In the genomic region with DNA sequence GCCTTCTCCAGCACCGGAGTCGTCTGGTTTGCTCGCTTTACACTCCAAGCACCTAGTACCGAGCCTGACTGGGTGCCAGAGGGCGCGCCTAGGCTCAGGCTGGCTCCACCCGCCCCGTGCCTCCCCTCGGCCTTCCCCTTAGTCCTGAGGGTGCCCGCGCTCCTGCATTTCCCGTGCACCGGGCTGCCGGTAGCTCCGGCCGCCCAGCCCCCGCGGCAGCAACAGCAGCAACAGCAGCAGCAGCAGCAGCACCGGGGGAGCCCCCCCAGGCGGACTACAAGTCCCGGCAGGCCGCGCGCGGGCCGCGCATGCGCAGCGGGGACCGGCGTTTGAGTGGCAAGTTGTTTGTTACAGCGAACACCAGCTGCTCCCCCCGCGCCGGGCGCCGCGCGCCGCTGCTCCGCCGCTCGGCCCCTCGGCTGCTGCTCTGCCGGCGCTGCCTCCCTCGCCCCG, we compare ENCODE assay signal across 8 cellular contexts.
DNase-seq lines count a peak whose midpoint lies in the region; ATAC-seq, FAIRE-seq and TF ChIP-seq lines count a peak whose summit lies in the region.
"Not testable (repeated sequence)": the region's sequence is repeated elsewhere in the genome, so short reads cannot be mapped to it uniquely, and the experiment has no call there.

No MANE protein-coding gene starts in this region.

- not testable (repeated sequence) for FAIRE-seq in H1 (lab: Jason Lieb, UNC)

- not testable (repeated sequence) for H3K4me2 ChIP-seq in H1 (ENCODE audit: insufficient read depth in 1 of 2, low read depth in 2 of 2, low read length in 2 of 2)

- WGBS in H1 (ENCODE audit: extremely low coverage in 1 of 2, insufficient coverage in 1 of 2, insufficient read length in 1 of 2, insufficient replicate concordance in 2 of 2, low coverage in 1 of 2, low lambda C conversion rate in 2 of 2, missing lambda C conversion rate in 1 of 2), 2 experiments: 1% methylated on average over 13 of the region's 48 CpGs; no CpG with 5 or more reads in 1 of the 2 experiments

- ATAC-seq in GM19455 (IDR thresholded peaks at IDR 0.05; ENCODE audit: unreplicated experiment) (peak; percentile 87), HG03066 (IDR thresholded peaks at IDR 0.05; ENCODE audit: low read depth, unreplicated experiment) (peak; percentile 88), RWPE2 (ENCODE audit: low read depth) (peak; percentile 85)
- ATAC-seq in activated T-cell treated with anti-CD3 and anti-CD28 coated beads, Interleukin-2, amount 50 U/mL, for 4 hours: peak; percentile 93 to 95

- not testable (repeated sequence) for H2AFZ ChIP-seq in H1 (ENCODE audit: low read length)

- H2AK5ac ChIP-seq in H1 (ENCODE audit: low read depth, low read length): not testable (repeated sequence)

- not testable (repeated sequence) for H3K36me3 Mint-ChIP-seq in activated T-cell treated with anti-CD3 and anti-CD28 coated beads, Interleukin-2, amount 50 U/mL, for 4 hours (ENCODE audit: insufficient read depth)

- not testable (repeated sequence) for DNase-seq in AG04449 (ENCODE audit: low read depth, low spot score)
- DNase-seq in RWPE2 (ENCODE audit: low spot score): peak; percentile 83
- peak; percentile 69 for DNase-seq in activated T-cell treated with anti-CD3 and anti-CD28 coated beads, Interleukin-2, amount 50 U/mL, for 4 hours
- DNase-seq in H1 (ENCODE audit: low read depth in 1 of 2, low spot score in 2 of 2): peak in 1 of 2 experiments; percentile 88
- peak; percentile 59 for DNase-seq in medulla oblongata (ENCODE audit: extremely low spot score)
- peak; percentile 75 to 84 for DNase-seq in stimulated activated CD4-positive, alpha-beta T cell treated with anti-CD3 and anti-CD28 coated beads, Interleukin-2, amount 100 ng/mL, for 24 hours

- TF ChIP-seq EP300 in H1 (IDR thresholded peaks at IDR 0.05; ENCODE audit: borderline replicate concordance in 1 of 2, low read depth in 2 of 2, low read length in 2 of 2): not testable (repeated sequence)

- peak overlapping the region; percentile 75 for H3K4me3 Mint-ChIP-seq in activated T-cell treated with anti-CD3 and anti-CD28 coated beads, Interleukin-2, amount 50 U/mL, for 4 hours

- CTCF ChIA-PET in AG04449 (lab: Yijun Ruan, JAX); H1 (lab: Charles Lee; ENCODE audit: partially characterized antibody): not testable (repeated sequence)

- POLR2A ChIA-PET in AG04449 (lab: Yijun Ruan, JAX); H1 (lab: Charles Lee; ENCODE audit: partially characterized antibody): not testable (repeated sequence)

- not testable (repeated sequence) for H3K14ac ChIP-seq in H1 (ENCODE audit: insufficient read length)

- H3K27me3 Mint-ChIP-seq in activated T-cell treated with anti-CD3 and anti-CD28 coated beads, Interleukin-2, amount 50 U/mL, for 4 hours (ENCODE audit: low read depth): not testable (repeated sequence)

- H3K23me2 ChIP-seq in H1 (ENCODE audit: low read depth, low read length): not testable (repeated sequence)

- not testable (repeated sequence) for H3K36me3 ChIP-seq in RWPE2 (ENCODE audit: low read depth); H1 (ENCODE audit: control insufficient read depth in 2 of 4, insufficient read depth in 4 of 4, low read length in 3 of 4)

- H3K4ac ChIP-seq in H1 (replicated peaks; ENCODE audit: insufficient read length, low read depth, low read length): not testable (repeated sequence)

- not testable (repeated sequence) for TF ChIP-seq CTCF in AG04449 (IDR thresholded peaks at IDR 0.05; ENCODE audit: insufficient read depth, low read length, missing control alignments); RWPE2 (IDR thresholded peaks at IDR 0.05; ENCODE audit: poor library complexity, severe bottlenecking); H1 (IDR thresholded peaks at IDR 0.05; ENCODE audit: control extremely low read depth in 1 of 3, insufficient read depth in 1 of 3, low read depth in 1 of 3, low read length in 3 of 3)

- not testable (repeated sequence) for H3K18ac ChIP-seq in H1 (ENCODE audit: extremely low read depth, low read length)

- not testable (repeated sequence) for H3K4me1 Mint-ChIP-seq in activated T-cell treated with anti-CD3 and anti-CD28 coated beads, Interleukin-2, amount 50 U/mL, for 4 hours (ENCODE audit: low read depth)

- not testable (repeated sequence) for TF ChIP-seq POLR2A in H1 (IDR thresholded peaks at IDR 0.05; ENCODE audit: control extremely low read depth in 1 of 2, low read depth in 2 of 2, low read length in 2 of 2)

- not testable (repeated sequence) for H2BK15ac ChIP-seq in H1 (ENCODE audit: low read length)

- H3K9me3 ChIP-seq in RWPE2 (ENCODE audit: severe bottlenecking); H1 (ENCODE audit: insufficient read depth in 2 of 2, low read depth in 1 of 2, low read length in 1 of 2): not testable (repeated sequence)

- not testable (repeated sequence) for H3K9ac ChIP-seq in H1 (replicated peaks in 1 of 4; ENCODE audit: extremely low read depth in 1 of 4, low read depth in 3 of 4, low read length in 3 of 4)

- H4K5ac ChIP-seq in H1 (ENCODE audit: insufficient read length, low read depth, low read length): not testable (repeated sequence)

- H4K8ac ChIP-seq in H1 (ENCODE audit: extremely low read depth, insufficient read depth, low read length): not testable (repeated sequence)

- not testable (repeated sequence) for H2BK120ac ChIP-seq in H1 (replicated peaks; ENCODE audit: low read depth, low read length)

- H3K79me1 ChIP-seq in H1 (ENCODE audit: low read depth, low read length): not testable (repeated sequence)

- not testable (repeated sequence) for H3K4me1 ChIP-seq in RWPE2 (ENCODE audit: insufficient read depth, poor library complexity, severe bottlenecking); H1 (replicated peaks in 1 of 4; ENCODE audit: control insufficient read depth in 3 of 4, insufficient read depth in 4 of 4, low read length in 3 of 4)

- not testable (repeated sequence) for H3K27ac ChIP-seq in RWPE2 (ENCODE audit: poor library complexity, severe bottlenecking); H1 (ENCODE audit: low read depth, low read length)

- not testable (repeated sequence) for H3K23ac ChIP-seq in H1 (ENCODE audit: insufficient read length)

- not testable (repeated sequence) for H3K56ac ChIP-seq in H1 (replicated peaks; ENCODE audit: insufficient read length, low read depth, low read length)

- not testable (repeated sequence) for H3K27me3 ChIP-seq in RWPE2 (ENCODE audit: insufficient read depth, poor library complexity, severe bottlenecking); H1 (replicated peaks in 1 of 4; ENCODE audit: control insufficient read depth in 3 of 4, extremely low read depth in 1 of 4, insufficient read depth in 3 of 4, low read length in 3 of 4)

- H3K4me3 ChIP-seq in AG04449 (ENCODE audit: low read depth, low read length) (peak overlapping the region; percentile 46), RWPE2 (ENCODE audit: severe bottlenecking) (peak overlapping the region; percentile 45), H1 (ENCODE audit: extremely low read depth in 1 of 4, insufficient read depth in 2 of 4, low read depth in 3 of 4, low read length in 4 of 4) (peak overlapping the region in 1 of 4 experiments; percentile 47; a peak in 5 of 8 replicates)

- not testable (repeated sequence) for H2BK20ac ChIP-seq in H1 (ENCODE audit: low read length)

- not testable (repeated sequence) for H4K91ac ChIP-seq in H1 (replicated peaks; ENCODE audit: insufficient read length, low read length)

- H2BK5ac ChIP-seq in H1 (ENCODE audit: low read depth, low read length): not testable (repeated sequence)

- not testable (repeated sequence) for H2BK12ac ChIP-seq in H1 (ENCODE audit: low read depth, low read length)

- not testable (repeated sequence) for H4K20me1 ChIP-seq in H1 (replicated peaks in 1 of 2; ENCODE audit: control insufficient read depth in 1 of 2, insufficient read depth in 2 of 2, low read length in 2 of 2)

- not testable (repeated sequence) for TF ChIP-seq RAD21 in H1 (IDR thresholded peaks at IDR 0.05 in 1 of 2, conservative IDR thresholded peaks at IDR 0.05 in 1 of 2; ENCODE audit: low read depth in 2 of 2, low read length in 2 of 2)

- not testable (repeated sequence) for H3K9me3 Mint-ChIP-seq in activated T-cell treated with anti-CD3 and anti-CD28 coated beads, Interleukin-2, amount 50 U/mL, for 4 hours

- H3K79me2 ChIP-seq in H1 (ENCODE audit: control insufficient read depth in 1 of 2, insufficient read depth in 2 of 2, low read length in 2 of 2): not testable (repeated sequence)

TF ChIP-seq in H1, 55 proteins besides CTCF, POLR2A, EP300 and RAD21:
- TF ChIP-seq NRF1 (IDR thresholded peaks at IDR 0.05; ENCODE audit: low read depth, low read length) (peak; percentile 53), SIX5 (IDR thresholded peaks at IDR 0.05; ENCODE audit: low read depth, low read length) (peak; percentile 14; the same call in 1 of the 2 replicates)
